ENCODE assay signal across 1 cellular context in genomic region chr19:35073941-35074340, GRCh38.
TF ChIP-seq lines count a peak whose summit lies in the region.

No MANE protein-coding gene starts in this region.

TF ChIP-seq in H1, 55 proteins besides CTCF, POLR2A, EP300 and RAD21:
- TF ChIP-seq RNF2 (IDR thresholded peaks at IDR 0.05; ENCODE audit: borderline replicate concordance, low read depth, low read length, missing control alignments, poor library complexity, severe bottlenecking) (no peak), MAX (IDR thresholded peaks at IDR 0.05) (no peak), SRF (IDR thresholded peaks at IDR 0.05; ENCODE audit: low read depth, low read length) (no peak), ATF3 (IDR thresholded peaks at IDR 0.05; ENCODE audit: insufficient read depth, low read depth, low read length) (no peak), NRF1 (IDR thresholded peaks at IDR 0.05; ENCODE audit: low read depth, low read length) (no peak), HDAC6 (IDR thresholded peaks at IDR 0.05; ENCODE audit: low read depth, low read length) (no peak), NANOG (IDR thresholded peaks at IDR 0.05; ENCODE audit: insufficient read depth, low read depth, low read length, poor library complexity, severe bottlenecking) (no peak), POU5F1 (IDR thresholded peaks at IDR 0.05; ENCODE audit: low read depth, low read length) (no peak), HDAC2 (IDR thresholded peaks at IDR 0.05; ENCODE audit: borderline replicate concordance in 1 of 2, low read depth in 2 of 2, low read length in 2 of 2) (no peak), PHF8 (conservative IDR thresholded peaks at IDR 0.05; ENCODE audit: low read depth, low read length) (no peak), YY1 (IDR thresholded peaks at IDR 0.05; ENCODE audit: low read depth, low read length) (no peak), GTF2F1 (IDR thresholded peaks at IDR 0.05; ENCODE audit: borderline replicate concordance, low read depth, low read length) (no peak), EGR1 (IDR thresholded peaks at IDR 0.05; ENCODE audit: borderline replicate concordance, low read depth, low read length) (no peak), MAFK (IDR thresholded peaks at IDR 0.05; ENCODE audit: low read depth, low read length) (no peak)
